Comparison of ENCODE assay signal across 8 cellular contexts in the genomic region with DNA sequence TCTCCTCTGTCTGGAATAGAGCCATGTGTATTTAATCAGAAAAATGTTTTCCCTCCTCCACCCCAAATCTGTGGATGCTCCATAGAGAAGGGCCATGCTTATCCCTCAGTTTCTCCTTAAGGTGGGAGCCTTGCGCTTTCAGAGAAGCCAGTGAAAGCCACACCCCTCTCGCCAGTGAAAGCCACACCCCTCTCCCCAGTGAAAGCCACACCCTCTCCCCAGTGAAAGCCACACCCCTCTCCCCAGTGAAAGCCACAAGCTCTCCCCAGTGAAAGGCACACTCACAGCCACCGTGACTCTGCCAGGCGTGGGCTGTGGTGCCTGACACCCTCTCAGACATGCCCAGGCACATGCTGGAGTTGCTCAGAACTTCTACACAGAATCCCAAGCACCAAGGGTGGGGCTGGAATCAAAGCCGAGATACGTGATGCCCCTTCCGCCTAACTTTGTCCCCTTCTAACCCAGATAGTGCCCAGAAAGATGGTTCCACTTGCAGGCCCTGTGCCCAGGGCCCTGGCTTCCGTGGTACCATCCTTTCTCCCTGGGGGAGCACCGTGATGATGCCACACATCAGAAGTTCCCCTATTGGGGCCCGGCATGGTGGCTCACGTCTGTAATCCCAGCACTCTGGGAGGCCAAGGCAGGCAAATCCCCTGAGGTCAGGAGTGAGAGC. TPM values are rescaled to one million over a fixed set of nuclear protein-coding genes. Genes with fewer than 3 reads are reported as not detected.
DNase-seq lines count a peak whose midpoint lies in the region; ATAC-seq and TF ChIP-seq lines count a peak whose summit lies in the region.

No MANE protein-coding gene starts in this region.

- no peaks in the 10 kb centered on the region for H3K9me3 Mint-ChIP-seq in activated CD4-positive, alpha-beta T cell treated with anti-CD3 and anti-CD28 coated beads, Interleukin-2, amount 10 ng/mL, durations not matched to agents 7 days and 5 days

- CTCF ChIA-PET in activated CD4-positive, alpha-beta T cell treated with anti-CD3 and anti-CD28 coated beads, Interleukin-2, amount 10 ng/mL, durations not matched to agents 7 days and 5 days (lab: Charles Lee): interaction anchor here (0.6 to 2.9 kb wide), 32 partner anchors 8 to 1232 kb away, joined by 3 to 41 read pairs (median 4); partner anchors contain the start of genes NUP50 and PARVG

- peaks cover 58% of the 10 kb centered on the region for H3K4me1 Mint-ChIP-seq in activated CD4-positive, alpha-beta T cell treated with anti-CD3 and anti-CD28 coated beads, Interleukin-2, amount 10 ng/mL, durations not matched to agents 7 days and 5 days

- H3K36me3 Mint-ChIP-seq in activated CD4-positive, alpha-beta T cell treated with anti-CD3 and anti-CD28 coated beads, Interleukin-2, amount 10 ng/mL, durations not matched to agents 7 days and 5 days (ENCODE audit: low read depth): peaks cover 9% of the 10 kb centered on the region

- ATAC-seq in GM18907 (IDR thresholded peaks at IDR 0.05; ENCODE audit: unreplicated experiment) (peak; percentile 30), omental fat pad (ENCODE audit: low FRiP score) (peak; percentile 34), HG02884 (IDR thresholded peaks at IDR 0.05; ENCODE audit: unreplicated experiment) (no peak)

- H3K27ac Mint-ChIP-seq in activated CD4-positive, alpha-beta T cell treated with anti-CD3 and anti-CD28 coated beads, Interleukin-2, amount 10 ng/mL, durations not matched to agents 7 days and 5 days: peak overlapping the region; percentile 93

- DNase-seq in NAMALWA (ENCODE audit: low spot score) (peak; percentile 66), omental fat pad (ENCODE audit: low spot score) (no peak), NCI-H1694 treated with DMSO at 0.1 percent for 48 hours (lab: John Stamatoyannopoulos, UW) (no peak)
- peak; percentile 87 for DNase-seq in activated CD4-positive, alpha-beta T cell treated with anti-CD3 and anti-CD28 coated beads, Interleukin-2, amount 10 ng/mL, durations not matched to agents 7 days and 5 days
- peak; percentile 60 for DNase-seq in effector CD4-positive, alpha-beta T cell

- POLR2A ChIA-PET in activated CD4-positive, alpha-beta T cell treated with anti-CD3 and anti-CD28 coated beads, Interleukin-2, amount 10 ng/mL, durations not matched to agents 7 days and 5 days (lab: Charles Lee): no interaction called here

- peak overlapping the region; percentile 19 for H3K4me3 Mint-ChIP-seq in activated CD4-positive, alpha-beta T cell treated with anti-CD3 and anti-CD28 coated beads, Interleukin-2, amount 10 ng/mL, durations not matched to agents 7 days and 5 days

- peak overlapping the region; percentile 47 for H3K27ac ChIP-seq in 22Rv1

- H3K27me3 Mint-ChIP-seq in activated CD4-positive, alpha-beta T cell treated with anti-CD3 and anti-CD28 coated beads, Interleukin-2, amount 10 ng/mL, durations not matched to agents 7 days and 5 days: no peaks in the 10 kb centered on the region

- TF ChIP-seq CTCF in 22Rv1 (IDR thresholded peaks at IDR 0.05) (no peak), omental fat pad (IDR thresholded peaks at IDR 0.05) (no peak)

RNA-seq across cellular contexts. Expression of gene PRR5, which starts 16.5 kb away (rescaled TPM):
- total RNA-seq in activated CD4-positive, alpha-beta T cell treated with anti-CD3 and anti-CD28 coated beads, Interleukin-2, amount 10 ng/mL, durations not matched to agents 7 days and 5 days: 10 to 100 TPM; 29.7 to 30.6 TPM
- 10 to 100 TPM; 22.2 to 51.5 (median 31.6) TPM for total RNA-seq in omental fat pad

Comparison
In these comparisons a context has a peak if more than half of its experiments do, and no peak if none do; other contexts are left out.
1. DNase-seq: peak in NAMALWA (single experiment), activated CD4-positive, alpha-beta T cell treated with anti-CD3 and anti-CD28 coated beads, Interleukin-2, amount 10 ng/mL, durations not matched to agents 7 days and 5 days (single experiment) and effector CD4-positive, alpha-beta T cell (single experiment); none in omental fat pad (single experiment) and NCI-H1694 treated with DMSO at 0.1 percent for 48 hours (single experiment).